ENCODE assay signal across 18 cellular contexts in genomic region chr2:60294901-60295590, GRCh38.
DNase-seq lines count a peak whose midpoint lies in the region; TF ChIP-seq lines count a peak whose summit lies in the region.
"Had no signal": no experiment of that assay in that cellular context is flagged by ENCODE, and none has a peak within 500 bp of the region (broad histone marks: within the 10 kb centered on the region; RNA-seq: fewer than 3 reads in every experiment).

No MANE protein-coding gene starts in this region.

- H3K4me1 ChIP-seq in SJCRH30: peaks cover 7% of the 10 kb centered on the region
- no peaks in the 10 kb centered on the region for H3K4me1 ChIP-seq in smooth muscle cell (ENCODE audit: low read depth)
- H3K4me1 ChIP-seq: stomach had no signal

- H3K4me3 ChIP-seq in SJCRH30: peak overlapping the region; percentile 45
- no peak overlapping the region for H3K4me3 ChIP-seq in smooth muscle cell
- H3K4me3 ChIP-seq: GM23248, stomach had no signal

- H3F3A ChIP-seq in smooth muscle cell (ENCODE audit: low read depth): no peaks in the 10 kb centered on the region

- H3K9me3 ChIP-seq in SJCRH30 (replicated peaks): 0 out of 2 replicates have a peak, but pooled peaks cover 3% of the 10 kb centered on the region
- H3K9me3 ChIP-seq in smooth muscle cell (replicated peaks; ENCODE audit: low read depth): no peaks in the 10 kb centered on the region
- H3K9me3 ChIP-seq: stomach had no signal

- peaks cover 4% of the 10 kb centered on the region for H3K27me3 Mint-ChIP-seq in HFFc6 (ENCODE audit: insufficient read depth)
- H3K27me3 Mint-ChIP-seq: activated CD4-positive, alpha-beta T cell treated with anti-CD3 and anti-CD28 coated beads, Interleukin-2, amount 10 ng/mL, durations not matched to agents 24 days and 14 days; CD4-positive, alpha-beta memory T cell had no signal

- H4K20me1 ChIP-seq in smooth muscle cell (ENCODE audit: low read depth): no peaks in the 10 kb centered on the region

- H3K36me3 ChIP-seq in SJCRH30 (no peaks in the 10 kb centered on the region), smooth muscle cell (ENCODE audit: low read depth) (no peaks in the 10 kb centered on the region)
- H3K36me3 ChIP-seq: stomach had no signal

- H2AFZ ChIP-seq in smooth muscle cell (ENCODE audit: low read depth): no peak overlapping the region
- H2AFZ ChIP-seq: GM23248 had no signal

- no peaks in the 10 kb centered on the region; the same call in 1 of the 2 replicates for H3K36me3 Mint-ChIP-seq in HFFc6 (ENCODE audit: low read depth)
- H3K36me3 Mint-ChIP-seq: activated naive CD4-positive, alpha-beta T cell treated with anti-CD3 and anti-CD28 coated beads, Interleukin-2, amount 10 ng/mL, durations not matched to agents 7 days and 5 days; CD4-positive, alpha-beta memory T cell had no signal

- no peak overlapping the region for H3K4me2 ChIP-seq in smooth muscle cell

- 81% methylated on average over 19 of the region's 19 CpGs for WGBS in smooth muscle cell (ENCODE audit: low lambda C conversion rate)

- no peaks in the 10 kb centered on the region for H3K4me1 Mint-ChIP-seq in HFFc6 (ENCODE audit: low read depth)
- H3K4me1 Mint-ChIP-seq: activated CD4-positive, alpha-beta T cell treated with anti-CD3 and anti-CD28 coated beads, Interleukin-2, amount 10 ng/mL, durations not matched to agents 24 days and 14 days; activated naive CD4-positive, alpha-beta T cell treated with anti-CD3 and anti-CD28 coated beads, Interleukin-2, amount 10 ng/mL, durations not matched to agents 7 days and 5 days; CD4-positive, alpha-beta memory T cell had no signal

- TF ChIP-seq CTCF in smooth muscle cell (IDR thresholded peaks at IDR 0.05; ENCODE audit: borderline replicate concordance, insufficient read depth, poor library complexity, severe bottlenecking) (no peak), HFFc6 (IDR thresholded peaks at IDR 0.05) (no peak)

- H3K27me3 ChIP-seq in SJCRH30 (no peaks in the 10 kb centered on the region), smooth muscle cell (ENCODE audit: low read depth) (no peaks in the 10 kb centered on the region)
- H3K27me3 ChIP-seq: stomach had no signal

- no peak overlapping the region for H3K27ac Mint-ChIP-seq in HFFc6
- H3K27ac Mint-ChIP-seq: activated CD4-positive, alpha-beta T cell treated with anti-CD3 and anti-CD28 coated beads, Interleukin-2, amount 10 ng/mL, durations not matched to agents 24 days and 14 days; activated naive CD4-positive, alpha-beta T cell treated with anti-CD3 and anti-CD28 coated beads, Interleukin-2, amount 10 ng/mL, durations not matched to agents 7 days and 5 days; CD4-positive, alpha-beta memory T cell had no signal

- H3K4me3 Mint-ChIP-seq in HFFc6: no peak overlapping the region
- H3K4me3 Mint-ChIP-seq: activated CD4-positive, alpha-beta T cell treated with anti-CD3 and anti-CD28 coated beads, Interleukin-2, amount 10 ng/mL, durations not matched to agents 24 days and 14 days; activated naive CD4-positive, alpha-beta T cell treated with anti-CD3 and anti-CD28 coated beads, Interleukin-2, amount 10 ng/mL, durations not matched to agents 7 days and 5 days; CD4-positive, alpha-beta memory T cell had no signal

- no peak overlapping the region for H3K9ac ChIP-seq in smooth muscle cell (ENCODE audit: low read depth)
- H3K9ac ChIP-seq: GM23248 had no signal

- H3K79me2 ChIP-seq in smooth muscle cell (ENCODE audit: low read depth): no peaks in the 10 kb centered on the region

- DNase-seq in COLO829 (ENCODE audit: low spot score) (peak; percentile 51), SJCRH30 (peak; percentile 62 to 78), foreskin melanocyte (peak; percentile 69), nucleus accumbens (lab: John Stamatoyannopoulos, UW) (peak in 38 of 56 donors; percentile 10 to 76 (median 50)), NCI-H510A treated with DMSO at 0.1 percent for 48 hours (lab: John Stamatoyannopoulos, UW) (no peak), NAMALWA (ENCODE audit: low spot score) (no peak), smooth muscle cell (lab: John Stamatoyannopoulos, UW; ENCODE audit: unreplicated experiment) (no peak), HFFc6 (no peak)
- DNase-seq: ACHN; activated CD4-positive, alpha-beta T cell treated with anti-CD3 and anti-CD28 coated beads, Interleukin-2, amount 10 ng/mL, durations not matched to agents 24 days and 14 days; activated naive CD4-positive, alpha-beta T cell treated with anti-CD3 and anti-CD28 coated beads, Interleukin-2, amount 10 ng/mL, durations not matched to agents 7 days and 5 days; CD4-positive, alpha-beta memory T cell; effector CD4-positive, alpha-beta T cell; GM23248; NCI-H1105 treated with DMSO at 0.1 percent for 48 hours; SIG-M5; stomach; T-helper 9 cell had no signal

- peaks cover 34% of the 10 kb centered on the region for H3K9me3 Mint-ChIP-seq in HFFc6
- H3K9me3 Mint-ChIP-seq: activated CD4-positive, alpha-beta T cell treated with anti-CD3 and anti-CD28 coated beads, Interleukin-2, amount 10 ng/mL, durations not matched to agents 24 days and 14 days; activated naive CD4-positive, alpha-beta T cell treated with anti-CD3 and anti-CD28 coated beads, Interleukin-2, amount 10 ng/mL, durations not matched to agents 7 days and 5 days had no signal

- H3K27ac ChIP-seq in SJCRH30 (peak overlapping the region; percentile 46), smooth muscle cell (ENCODE audit: low read depth) (no peak overlapping the region)
- H3K27ac ChIP-seq: GM23248, stomach had no signal

Comparison
In these comparisons a context has a peak if more than half of its experiments do, and no peak if none do; other contexts are left out.
1. DNase-seq: peak in COLO829 (single experiment), SJCRH30 (2 of 2), foreskin melanocyte (single experiment) and nucleus accumbens (38 of 56); none in NCI-H510A treated with DMSO at 0.1 percent for 48 hours (single experiment), NAMALWA (single experiment), smooth muscle cell (single experiment) and HFFc6 (single experiment).